Comparison of ENCODE assay signal across 9 cellular contexts in the genomic region with DNA sequence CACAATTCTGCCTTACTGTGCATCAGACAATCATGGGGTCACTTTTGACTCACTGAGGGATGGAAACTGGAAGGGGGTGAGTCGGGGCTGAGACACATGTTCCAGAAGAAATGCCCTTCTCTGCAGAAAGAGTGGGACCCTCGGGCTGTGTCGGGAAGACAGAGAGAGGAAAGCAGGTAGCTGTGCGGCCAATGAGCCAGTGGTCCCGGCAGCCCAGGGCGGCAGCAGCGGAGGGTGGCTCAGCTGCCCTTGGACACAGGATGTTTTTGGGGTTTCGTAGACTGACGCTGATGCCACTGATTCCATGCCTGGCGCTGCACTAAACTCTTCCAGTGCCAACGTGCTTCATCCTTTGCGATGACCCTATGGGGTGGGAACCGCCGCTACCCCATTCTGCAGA.
"Had no signal": no experiment of that assay in that cellular context is flagged by ENCODE, and none has a peak within 500 bp of the region (broad histone marks: within the 10 kb centered on the region; RNA-seq: fewer than 3 reads in every experiment).

No MANE protein-coding gene starts in this region.

- DNase-seq: GM23248, GOT3, H7, H9, HCEC 1CT, HFFc6 had no signal

- H3K9me3 ChIP-seq: HAP-1 had no signal

- H3K4me1 ChIP-seq: HAP-1 had no signal

- H3K4me3 ChIP-seq: GM23248, GM23338, HAP-1 had no signal

- H2AFZ ChIP-seq: GM23248, GM23338 had no signal

- H3K9ac ChIP-seq: GM23248 had no signal

- H3K27ac ChIP-seq: GM23248 had no signal

- ATAC-seq: GM23338, HCT116 had no signal

- H3K4me2 ChIP-seq: GM23338 had no signal

- H3K36me3 ChIP-seq: HAP-1 had no signal
